1 cellular context compared by ENCODE assay signal in the genomic region with DNA sequence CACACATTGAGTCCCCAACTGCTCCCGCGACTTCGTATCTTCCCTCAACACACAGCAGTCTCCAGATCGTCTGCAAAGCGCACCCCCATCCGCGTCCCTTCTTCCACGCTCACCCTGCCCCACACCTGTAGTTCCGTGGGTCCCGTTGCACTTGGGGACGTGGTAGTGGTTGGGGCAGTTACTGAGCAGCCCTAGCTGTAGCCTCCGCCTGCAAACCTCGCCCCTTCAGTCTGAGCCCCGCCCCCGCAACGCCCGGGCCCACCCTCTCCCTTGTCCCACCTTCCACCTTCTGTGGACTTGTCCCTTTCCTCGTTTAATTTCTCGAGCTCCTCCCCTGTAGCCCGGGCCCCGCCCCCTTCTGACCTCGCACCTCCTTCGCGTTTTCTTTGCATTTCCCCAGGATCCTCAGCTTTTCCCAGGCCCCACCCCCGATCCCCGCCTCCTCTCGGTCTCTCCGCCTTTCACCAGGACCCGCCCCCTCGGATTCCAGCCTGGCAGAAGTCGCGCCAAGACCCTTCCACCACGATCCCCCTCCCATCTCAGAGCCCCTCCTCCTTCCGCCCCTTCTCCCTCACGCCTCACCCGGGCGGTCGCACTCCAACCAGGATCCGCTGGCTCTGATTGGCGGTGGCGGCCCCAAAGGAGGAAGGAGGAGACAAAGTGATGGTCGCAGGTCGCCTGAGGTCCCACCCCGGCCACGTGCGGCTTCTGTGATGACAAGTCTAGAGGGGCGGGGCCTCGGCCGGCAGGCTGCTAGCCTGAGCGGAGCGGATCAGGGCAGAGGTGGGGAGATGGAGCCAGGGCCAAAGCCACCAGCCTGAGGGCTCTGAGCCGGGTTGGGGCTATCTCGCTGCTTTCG.
A peak's percentile ranks its signal among the peaks of the same experiment; 100 is the strongest.
TF ChIP-seq lines count a peak whose summit lies in the region.

A gene with protein sequence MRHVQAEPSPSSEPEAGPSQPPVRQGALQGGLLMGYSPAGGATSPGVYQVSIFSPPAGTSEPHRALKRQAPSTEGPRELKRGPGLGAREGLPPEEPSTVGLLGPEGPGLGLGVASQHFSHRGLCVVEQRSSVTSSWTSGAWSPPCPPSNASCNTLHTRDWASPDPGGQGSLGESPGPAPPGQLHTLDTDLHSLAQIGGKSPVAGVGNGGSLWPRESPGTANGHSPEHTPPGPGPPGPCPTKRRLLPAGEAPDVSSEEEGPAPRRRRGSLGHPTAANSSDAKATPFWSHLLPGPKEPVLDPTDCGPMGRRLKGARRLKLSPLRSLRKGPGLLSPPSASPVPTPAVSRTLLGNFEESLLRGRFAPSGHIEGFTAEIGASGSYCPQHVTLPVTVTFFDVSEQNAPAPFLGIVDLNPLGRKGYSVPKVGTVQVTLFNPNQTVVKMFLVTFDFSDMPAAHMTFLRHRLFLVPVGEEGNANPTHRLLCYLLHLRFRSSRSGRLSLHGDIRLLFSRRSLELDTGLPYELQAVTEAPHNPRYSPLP (minus strand): TSS at position 183 of the 859 bp plus-strand sequence. CDS start 7,588 bp downstream, outside the sequence.

TF ChIP-seq in HepG2, 621 proteins besides CTCF, POLR2A, EP300 and RAD21 (continued from another document and continues in another):
- TF ChIP-seq, protein P1, sequence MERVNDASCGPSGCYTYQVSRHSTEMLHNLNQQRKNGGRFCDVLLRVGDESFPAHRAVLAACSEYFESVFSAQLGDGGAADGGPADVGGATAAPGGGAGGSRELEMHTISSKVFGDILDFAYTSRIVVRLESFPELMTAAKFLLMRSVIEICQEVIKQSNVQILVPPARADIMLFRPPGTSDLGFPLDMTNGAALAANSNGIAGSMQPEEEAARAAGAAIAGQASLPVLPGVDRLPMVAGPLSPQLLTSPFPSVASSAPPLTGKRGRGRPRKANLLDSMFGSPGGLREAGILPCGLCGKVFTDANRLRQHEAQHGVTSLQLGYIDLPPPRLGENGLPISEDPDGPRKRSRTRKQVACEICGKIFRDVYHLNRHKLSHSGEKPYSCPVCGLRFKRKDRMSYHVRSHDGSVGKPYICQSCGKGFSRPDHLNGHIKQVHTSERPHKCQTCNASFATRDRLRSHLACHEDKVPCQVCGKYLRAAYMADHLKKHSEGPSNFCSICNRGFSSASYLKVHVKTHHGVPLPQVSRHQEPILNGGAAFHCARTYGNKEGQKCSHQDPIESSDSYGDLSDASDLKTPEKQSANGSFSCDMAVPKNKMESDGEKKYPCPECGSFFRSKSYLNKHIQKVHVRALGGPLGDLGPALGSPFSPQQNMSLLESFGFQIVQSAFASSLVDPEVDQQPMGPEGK (CRISPR knock-in tag; IDR thresholded peaks at IDR 0.05), result peak; percentile 29; the same call in 1 of the 2 replicates
- TF ChIP-seq FOXP1 (IDR thresholded peaks at IDR 0.05) (no peak), FOXP1 (CRISPR knock-in tag; IDR thresholded peaks at IDR 0.05) (no peak), ZNF556 (CRISPR knock-in tag; IDR thresholded peaks at IDR 0.05; ENCODE audit: borderline replicate concordance) (no peak), THYN1 (CRISPR knock-in tag; IDR thresholded peaks at IDR 0.05; ENCODE audit: borderline replicate concordance, low read depth) (no peak), ZSCAN9 (CRISPR knock-in tag; IDR thresholded peaks at IDR 0.05; ENCODE audit: borderline replicate concordance) (no peak), FOXK2 (IDR thresholded peaks at IDR 0.05) (no peak), EEA1 (CRISPR knock-in tag; IDR thresholded peaks at IDR 0.05; ENCODE audit: borderline replicate concordance) (0 out of 2 replicates have a peak, but pooled peaks have one; percentile 24), SOX5 (CRISPR knock-in tag; IDR thresholded peaks at IDR 0.05; ENCODE audit: borderline replicate concordance) (no peak), MAF1 (CRISPR knock-in tag; IDR thresholded peaks at IDR 0.05; ENCODE audit: borderline replicate concordance) (no peak), ZNF567 (CRISPR knock-in tag; IDR thresholded peaks at IDR 0.05; ENCODE audit: borderline replicate concordance) (no peak), JDP2 (CRISPR knock-in tag; IDR thresholded peaks at IDR 0.05; ENCODE audit: borderline replicate concordance) (no peak), MEIS2 (CRISPR knock-in tag; IDR thresholded peaks at IDR 0.05) (no peak; the same call in 1 of the 2 replicates), ZNF615 (CRISPR knock-in tag; IDR thresholded peaks at IDR 0.05; ENCODE audit: borderline replicate concordance) (no peak), SMAD1 (CRISPR knock-in tag; IDR thresholded peaks at IDR 0.05; ENCODE audit: borderline replicate concordance, low read depth) (no peak), ARNT (IDR thresholded peaks at IDR 0.05) (no peak), ELF1 (CRISPR knock-in tag; IDR thresholded peaks at IDR 0.05) (peak; percentile 49), HOXA5 (CRISPR knock-in tag; IDR thresholded peaks at IDR 0.05) (no peak), ZNF224 (CRISPR knock-in tag; IDR thresholded peaks at IDR 0.05) (0 out of 2 replicates have a peak, but pooled peaks have one; percentile 11), SP2 (CRISPR knock-in tag; IDR thresholded peaks at IDR 0.05) (no peak), ZNF816 (CRISPR knock-in tag; IDR thresholded peaks at IDR 0.05; ENCODE audit: borderline replicate concordance) (no peak), ARNT2 (CRISPR knock-in tag; IDR thresholded peaks at IDR 0.05; ENCODE audit: low read depth) (peak; percentile 71; the same call in 1 of the 2 replicates)
- TF ChIP-seq, protein P2, sequence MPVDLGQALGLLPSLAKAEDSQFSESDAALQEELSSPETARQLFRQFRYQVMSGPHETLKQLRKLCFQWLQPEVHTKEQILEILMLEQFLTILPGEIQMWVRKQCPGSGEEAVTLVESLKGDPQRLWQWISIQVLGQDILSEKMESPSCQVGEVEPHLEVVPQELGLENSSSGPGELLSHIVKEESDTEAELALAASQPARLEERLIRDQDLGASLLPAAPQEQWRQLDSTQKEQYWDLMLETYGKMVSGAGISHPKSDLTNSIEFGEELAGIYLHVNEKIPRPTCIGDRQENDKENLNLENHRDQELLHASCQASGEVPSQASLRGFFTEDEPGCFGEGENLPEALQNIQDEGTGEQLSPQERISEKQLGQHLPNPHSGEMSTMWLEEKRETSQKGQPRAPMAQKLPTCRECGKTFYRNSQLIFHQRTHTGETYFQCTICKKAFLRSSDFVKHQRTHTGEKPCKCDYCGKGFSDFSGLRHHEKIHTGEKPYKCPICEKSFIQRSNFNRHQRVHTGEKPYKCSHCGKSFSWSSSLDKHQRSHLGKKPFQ (CRISPR knock-in tag; IDR thresholded peaks at IDR 0.05; ENCODE audit: insufficient replicate concordance), result peak; percentile 43
- TF ChIP-seq, protein P3, sequence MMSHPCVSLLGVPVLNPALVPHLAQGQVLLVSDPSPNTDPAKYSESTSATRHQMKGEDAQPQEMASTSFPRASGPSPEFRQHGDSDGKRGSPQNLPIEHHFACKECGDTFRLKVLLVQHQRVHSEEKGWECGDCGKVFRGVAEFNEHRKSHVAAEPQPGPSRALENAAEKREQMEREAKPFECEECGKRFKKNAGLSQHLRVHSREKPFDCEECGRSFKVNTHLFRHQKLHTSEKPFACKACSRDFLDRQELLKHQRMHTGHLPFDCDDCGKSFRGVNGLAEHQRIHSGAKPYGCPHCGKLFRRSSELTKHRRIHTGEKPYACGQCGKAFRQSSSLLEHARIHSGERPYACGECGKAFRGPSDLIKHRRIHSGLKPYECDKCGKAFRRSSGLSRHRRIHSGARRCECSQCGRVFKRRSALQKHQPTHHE (CRISPR knock-in tag; IDR thresholded peaks at IDR 0.05; ENCODE audit: borderline replicate concordance), result no peak
- TF ChIP-seq, protein P4, sequence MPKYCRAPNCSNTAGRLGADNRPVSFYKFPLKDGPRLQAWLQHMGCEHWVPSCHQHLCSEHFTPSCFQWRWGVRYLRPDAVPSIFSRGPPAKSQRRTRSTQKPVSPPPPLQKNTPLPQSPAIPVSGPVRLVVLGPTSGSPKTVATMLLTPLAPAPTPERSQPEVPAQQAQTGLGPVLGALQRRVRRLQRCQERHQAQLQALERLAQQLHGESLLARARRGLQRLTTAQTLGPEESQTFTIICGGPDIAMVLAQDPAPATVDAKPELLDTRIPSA (CRISPR knock-in tag; IDR thresholded peaks at IDR 0.05; ENCODE audit: borderline replicate concordance), result no peak
- TF ChIP-seq, protein P5, sequence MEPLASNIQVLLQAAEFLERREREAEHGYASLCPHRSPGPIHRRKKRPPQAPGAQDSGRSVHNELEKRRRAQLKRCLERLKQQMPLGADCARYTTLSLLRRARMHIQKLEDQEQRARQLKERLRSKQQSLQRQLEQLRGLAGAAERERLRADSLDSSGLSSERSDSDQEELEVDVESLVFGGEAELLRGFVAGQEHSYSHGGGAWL (CRISPR knock-in tag; IDR thresholded peaks at IDR 0.05), result no peak
- TF ChIP-seq, protein P6, sequence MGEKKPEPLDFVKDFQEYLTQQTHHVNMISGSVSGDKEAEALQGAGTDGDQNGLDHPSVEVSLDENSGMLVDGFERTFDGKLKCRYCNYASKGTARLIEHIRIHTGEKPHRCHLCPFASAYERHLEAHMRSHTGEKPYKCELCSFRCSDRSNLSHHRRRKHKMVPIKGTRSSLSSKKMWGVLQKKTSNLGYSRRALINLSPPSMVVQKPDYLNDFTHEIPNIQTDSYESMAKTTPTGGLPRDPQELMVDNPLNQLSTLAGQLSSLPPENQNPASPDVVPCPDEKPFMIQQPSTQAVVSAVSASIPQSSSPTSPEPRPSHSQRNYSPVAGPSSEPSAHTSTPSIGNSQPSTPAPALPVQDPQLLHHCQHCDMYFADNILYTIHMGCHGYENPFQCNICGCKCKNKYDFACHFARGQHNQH (CRISPR knock-in tag; IDR thresholded peaks at IDR 0.05), result no peak
- TF ChIP-seq, protein P7, sequence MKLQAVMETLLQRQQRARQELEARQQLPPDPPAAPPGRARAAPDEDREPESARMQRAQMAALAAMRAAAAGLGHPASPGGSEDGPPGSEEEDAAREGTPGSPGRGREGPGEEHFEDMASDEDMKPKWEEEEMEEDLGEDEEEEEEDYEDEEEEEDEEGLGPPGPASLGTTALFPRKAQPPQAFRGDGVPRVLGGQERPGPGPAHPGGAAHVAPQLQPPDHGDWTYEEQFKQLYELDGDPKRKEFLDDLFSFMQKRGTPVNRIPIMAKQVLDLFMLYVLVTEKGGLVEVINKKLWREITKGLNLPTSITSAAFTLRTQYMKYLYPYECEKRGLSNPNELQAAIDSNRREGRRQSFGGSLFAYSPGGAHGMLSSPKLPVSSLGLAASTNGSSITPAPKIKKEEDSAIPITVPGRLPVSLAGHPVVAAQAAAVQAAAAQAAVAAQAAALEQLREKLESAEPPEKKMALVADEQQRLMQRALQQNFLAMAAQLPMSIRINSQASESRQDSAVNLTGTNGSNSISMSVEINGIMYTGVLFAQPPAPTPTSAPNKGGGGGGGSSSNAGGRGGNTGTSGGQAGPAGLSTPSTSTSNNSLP (IDR thresholded peaks at IDR 0.05; ENCODE audit: low read depth, low read length), result no peak
- TF ChIP-seq, protein P8, sequence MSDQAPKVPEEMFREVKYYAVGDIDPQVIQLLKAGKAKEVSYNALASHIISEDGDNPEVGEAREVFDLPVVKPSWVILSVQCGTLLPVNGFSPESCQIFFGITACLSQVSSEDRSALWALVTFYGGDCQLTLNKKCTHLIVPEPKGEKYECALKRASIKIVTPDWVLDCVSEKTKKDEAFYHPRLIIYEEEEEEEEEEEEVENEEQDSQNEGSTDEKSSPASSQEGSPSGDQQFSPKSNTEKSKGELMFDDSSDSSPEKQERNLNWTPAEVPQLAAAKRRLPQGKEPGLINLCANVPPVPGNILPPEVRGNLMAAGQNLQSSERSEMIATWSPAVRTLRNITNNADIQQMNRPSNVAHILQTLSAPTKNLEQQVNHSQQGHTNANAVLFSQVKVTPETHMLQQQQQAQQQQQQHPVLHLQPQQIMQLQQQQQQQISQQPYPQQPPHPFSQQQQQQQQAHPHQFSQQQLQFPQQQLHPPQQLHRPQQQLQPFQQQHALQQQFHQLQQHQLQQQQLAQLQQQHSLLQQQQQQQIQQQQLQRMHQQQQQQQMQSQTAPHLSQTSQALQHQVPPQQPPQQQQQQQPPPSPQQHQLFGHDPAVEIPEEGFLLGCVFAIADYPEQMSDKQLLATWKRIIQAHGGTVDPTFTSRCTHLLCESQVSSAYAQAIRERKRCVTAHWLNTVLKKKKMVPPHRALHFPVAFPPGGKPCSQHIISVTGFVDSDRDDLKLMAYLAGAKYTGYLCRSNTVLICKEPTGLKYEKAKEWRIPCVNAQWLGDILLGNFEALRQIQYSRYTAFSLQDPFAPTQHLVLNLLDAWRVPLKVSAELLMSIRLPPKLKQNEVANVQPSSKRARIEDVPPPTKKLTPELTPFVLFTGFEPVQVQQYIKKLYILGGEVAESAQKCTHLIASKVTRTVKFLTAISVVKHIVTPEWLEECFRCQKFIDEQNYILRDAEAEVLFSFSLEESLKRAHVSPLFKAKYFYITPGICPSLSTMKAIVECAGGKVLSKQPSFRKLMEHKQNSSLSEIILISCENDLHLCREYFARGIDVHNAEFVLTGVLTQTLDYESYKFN (CRISPR knock-in tag; conservative IDR thresholded peaks at IDR 0.05), result 0 out of 2 replicates have a peak, but pooled peaks have one; percentile 33
- TF ChIP-seq, protein P9, sequence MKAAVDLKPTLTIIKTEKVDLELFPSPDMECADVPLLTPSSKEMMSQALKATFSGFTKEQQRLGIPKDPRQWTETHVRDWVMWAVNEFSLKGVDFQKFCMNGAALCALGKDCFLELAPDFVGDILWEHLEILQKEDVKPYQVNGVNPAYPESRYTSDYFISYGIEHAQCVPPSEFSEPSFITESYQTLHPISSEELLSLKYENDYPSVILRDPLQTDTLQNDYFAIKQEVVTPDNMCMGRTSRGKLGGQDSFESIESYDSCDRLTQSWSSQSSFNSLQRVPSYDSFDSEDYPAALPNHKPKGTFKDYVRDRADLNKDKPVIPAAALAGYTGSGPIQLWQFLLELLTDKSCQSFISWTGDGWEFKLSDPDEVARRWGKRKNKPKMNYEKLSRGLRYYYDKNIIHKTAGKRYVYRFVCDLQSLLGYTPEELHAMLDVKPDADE (CRISPR knock-in tag; IDR thresholded peaks at IDR 0.05), result no peak
- TF ChIP-seq, protein P10, sequence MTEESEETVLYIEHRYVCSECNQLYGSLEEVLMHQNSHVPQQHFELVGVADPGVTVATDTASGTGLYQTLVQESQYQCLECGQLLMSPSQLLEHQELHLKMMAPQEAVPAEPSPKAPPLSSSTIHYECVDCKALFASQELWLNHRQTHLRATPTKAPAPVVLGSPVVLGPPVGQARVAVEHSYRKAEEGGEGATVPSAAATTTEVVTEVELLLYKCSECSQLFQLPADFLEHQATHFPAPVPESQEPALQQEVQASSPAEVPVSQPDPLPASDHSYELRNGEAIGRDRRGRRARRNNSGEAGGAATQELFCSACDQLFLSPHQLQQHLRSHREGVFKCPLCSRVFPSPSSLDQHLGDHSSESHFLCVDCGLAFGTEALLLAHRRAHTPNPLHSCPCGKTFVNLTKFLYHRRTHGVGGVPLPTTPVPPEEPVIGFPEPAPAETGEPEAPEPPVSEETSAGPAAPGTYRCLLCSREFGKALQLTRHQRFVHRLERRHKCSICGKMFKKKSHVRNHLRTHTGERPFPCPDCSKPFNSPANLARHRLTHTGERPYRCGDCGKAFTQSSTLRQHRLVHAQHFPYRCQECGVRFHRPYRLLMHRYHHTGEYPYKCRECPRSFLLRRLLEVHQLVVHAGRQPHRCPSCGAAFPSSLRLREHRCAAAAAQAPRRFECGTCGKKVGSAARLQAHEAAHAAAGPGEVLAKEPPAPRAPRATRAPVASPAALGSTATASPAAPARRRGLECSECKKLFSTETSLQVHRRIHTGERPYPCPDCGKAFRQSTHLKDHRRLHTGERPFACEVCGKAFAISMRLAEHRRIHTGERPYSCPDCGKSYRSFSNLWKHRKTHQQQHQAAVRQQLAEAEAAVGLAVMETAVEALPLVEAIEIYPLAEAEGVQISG (CRISPR knock-in tag; IDR thresholded peaks at IDR 0.05), result no peak
- TF ChIP-seq, protein P11, sequence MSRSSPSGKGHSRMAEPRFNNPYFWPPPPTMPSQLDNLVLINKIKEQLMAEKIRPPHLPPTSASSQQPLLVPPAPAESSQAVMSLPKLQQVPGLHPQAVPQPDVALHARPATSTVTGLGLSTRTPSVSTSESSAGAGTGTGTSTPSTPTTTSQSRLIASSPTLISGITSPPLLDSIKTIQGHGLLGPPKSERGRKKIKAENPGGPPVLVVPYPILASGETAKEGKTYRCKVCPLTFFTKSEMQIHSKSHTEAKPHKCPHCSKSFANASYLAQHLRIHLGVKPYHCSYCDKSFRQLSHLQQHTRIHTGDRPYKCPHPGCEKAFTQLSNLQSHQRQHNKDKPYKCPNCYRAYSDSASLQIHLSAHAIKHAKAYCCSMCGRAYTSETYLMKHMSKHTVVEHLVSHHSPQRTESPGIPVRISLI (CRISPR knock-in tag; IDR thresholded peaks at IDR 0.05; ENCODE audit: borderline replicate concordance), result no peak
